ENCODE assay signal across 28 cellular contexts in genomic region chr7:14786314-14786895, GRCh38.
A peak's percentile ranks its signal among the peaks of the same experiment; 100 is the strongest.
DNase-seq lines count a peak whose midpoint lies in the region; ATAC-seq, FAIRE-seq and TF ChIP-seq lines count a peak whose summit lies in the region.
"Had no signal": no experiment of that assay in that cellular context is flagged by ENCODE, and none has a peak within 500 bp of the region (broad histone marks: within the 10 kb centered on the region; RNA-seq: fewer than 3 reads in every experiment).

No MANE protein-coding gene starts in this region.

- no peak for FAIRE-seq in kidney (lab: Jason Lieb, UNC)
- FAIRE-seq: A549, GM18507, H54 had no signal

- H3K9me2 ChIP-seq in GM23338 (ENCODE audit: insufficient read depth) (no peaks in the 10 kb centered on the region), MM.1S (replicated peaks; ENCODE audit: insufficient read depth, low read length) (no peaks in the 10 kb centered on the region)

- H3K79me2 ChIP-seq in GM23338 (replicated peaks; ENCODE audit: insufficient read depth) (no peaks in the 10 kb centered on the region), MM.1S (ENCODE audit: low read length) (no peaks in the 10 kb centered on the region)

- H3K4me2 ChIP-seq in GM23338 (no peak overlapping the region), MM.1S (ENCODE audit: low read depth, low read length) (no peak overlapping the region)
- H3K4me2 ChIP-seq: A549 had no signal

- no peaks in the 10 kb centered on the region for H3K27me3 ChIP-seq in GM23338 (ENCODE audit: insufficient read depth)
- H3K27me3 ChIP-seq in MM.1S (replicated peaks; ENCODE audit: insufficient read depth, low read length), result no peaks in the 10 kb centered on the region

- H3K4me3 ChIP-seq in GM23338, result no peak overlapping the region
- H3K4me3 ChIP-seq in kidney (ENCODE audit: low read length in 2 of 2), result no peak overlapping the region
- no peak overlapping the region for H3K4me3 ChIP-seq in MM.1S (ENCODE audit: low read length)
- H3K4me3 ChIP-seq: A549, SK-N-MC had no signal

- ATAC-seq in GM23338 (peak; percentile 46; the same call in 2 of the 3 replicates), HG02884 (IDR thresholded peaks at IDR 0.05; ENCODE audit: unreplicated experiment) (no peak), GM21786 (IDR thresholded peaks at IDR 0.05; ENCODE audit: unreplicated experiment) (no peak)
- ATAC-seq in stimulated activated effector memory CD8-positive, alpha-beta T cell treated with anti-CD3 and anti-CD28 coated beads, Interleukin-12 subunit alpha, Interleukin-12 subunit beta, amount 100 ng/mL, for 72 hours, result peak; percentile 26
- ATAC-seq: A549, Panc1 had no signal

- H3K27ac ChIP-seq in GM23338 (ENCODE audit: low read depth), result no peak overlapping the region
- H3K27ac ChIP-seq in caudate nucleus (ENCODE audit: low read depth, low read length), result peak overlapping the region; percentile 6
- no peak overlapping the region for H3K27ac ChIP-seq in kidney (ENCODE audit: low read depth in 2 of 2, low read length in 2 of 2)
- no peak overlapping the region for H3K27ac ChIP-seq in MM.1S (ENCODE audit: low read length)
- H3K27ac ChIP-seq: A549, RWPE1, SK-N-MC had no signal

- H3K36me3 ChIP-seq in GM23338 (ENCODE audit: insufficient read depth) (no peaks in the 10 kb centered on the region), kidney (ENCODE audit: control insufficient read depth in 1 of 2, insufficient read depth in 2 of 2, low read length in 2 of 2) (no peaks in the 10 kb centered on the region), MM.1S (replicated peaks; ENCODE audit: insufficient read depth, low read length) (no peaks in the 10 kb centered on the region)

- H2AFZ ChIP-seq in GM23338 (no peak overlapping the region), MM.1S (ENCODE audit: low read length) (no peak overlapping the region)

- peaks cover 3% of the 10 kb centered on the region; the same call in 1 of the 3 replicates for H3K36me3 Mint-ChIP-seq in GM23338 (ENCODE audit: low read depth)
- no peaks in the 10 kb centered on the region for H3K36me3 Mint-ChIP-seq in stimulated activated effector memory CD8-positive, alpha-beta T cell treated with anti-CD3 and anti-CD28 coated beads, Interleukin-12 subunit alpha, Interleukin-12 subunit beta, amount 100 ng/mL, for 72 hours
- H3K36me3 Mint-ChIP-seq: CD4-positive, alpha-beta memory T cell had no signal

- no peak overlapping the region for H3K4me3 Mint-ChIP-seq in GM23338
- H3K4me3 Mint-ChIP-seq in stimulated activated effector memory CD8-positive, alpha-beta T cell treated with anti-CD3 and anti-CD28 coated beads, Interleukin-12 subunit alpha, Interleukin-12 subunit beta, amount 100 ng/mL, for 72 hours, result no peak overlapping the region
- H3K4me3 Mint-ChIP-seq: CD4-positive, alpha-beta memory T cell had no signal

- TF ChIP-seq CTCF in GM23338 (conservative IDR thresholded peaks at IDR 0.05; ENCODE audit: low read depth in 2 of 2) (no peak), kidney (IDR thresholded peaks at IDR 0.05; ENCODE audit: borderline replicate concordance, extremely low read depth, insufficient read depth) (no peak), MM.1S (IDR thresholded peaks at IDR 0.05; ENCODE audit: low read length) (no peak)

- H3K9ac ChIP-seq in kidney (ENCODE audit: low read length in 2 of 2) (no peak overlapping the region), MM.1S (ENCODE audit: low read length) (no peak overlapping the region)

- H4K20me1 ChIP-seq in GM23338 (replicated peaks; ENCODE audit: insufficient read depth) (no peaks in the 10 kb centered on the region), MM.1S (ENCODE audit: insufficient read depth, low read length) (no peaks in the 10 kb centered on the region)

- peaks cover 5% of the 10 kb centered on the region; the same call in 2 of the 3 replicates for H3K4me1 Mint-ChIP-seq in GM23338
- H3K4me1 Mint-ChIP-seq in stimulated activated effector memory CD8-positive, alpha-beta T cell treated with anti-CD3 and anti-CD28 coated beads, Interleukin-12 subunit alpha, Interleukin-12 subunit beta, amount 100 ng/mL, for 72 hours, result no peaks in the 10 kb centered on the region
- H3K4me1 Mint-ChIP-seq: CD4-positive, alpha-beta memory T cell had no signal

- H3K4me1 ChIP-seq in GM23338 (ENCODE audit: insufficient read depth) (no peaks in the 10 kb centered on the region), kidney (ENCODE audit: control insufficient read depth in 1 of 2, insufficient read depth in 1 of 2, low read depth in 1 of 2, low read length in 2 of 2) (no peaks in the 10 kb centered on the region), MM.1S (ENCODE audit: low read length) (no peaks in the 10 kb centered on the region)
- H3K4me1 ChIP-seq: A549 had no signal

- H3K27ac Mint-ChIP-seq in GM23338, result no peak overlapping the region
- H3K27ac Mint-ChIP-seq in stimulated activated effector memory CD8-positive, alpha-beta T cell treated with anti-CD3 and anti-CD28 coated beads, Interleukin-12 subunit alpha, Interleukin-12 subunit beta, amount 100 ng/mL, for 72 hours, result no peak overlapping the region
- H3K27ac Mint-ChIP-seq: CD4-positive, alpha-beta memory T cell had no signal

- H3K9me3 ChIP-seq in kidney (ENCODE audit: control insufficient read depth in 1 of 2, low read length in 2 of 2), result no peaks in the 10 kb centered on the region
- no peaks in the 10 kb centered on the region for H3K9me3 ChIP-seq in MM.1S (replicated peaks; ENCODE audit: insufficient read depth, low read length)
- H3K9me3 ChIP-seq: A549 had no signal

- DNase-seq in GM23338 (ENCODE audit: low spot score), result no peak
- peak in 1 of 61 donors; percentile 17 for DNase-seq in caudate nucleus (lab: John Stamatoyannopoulos, UW)
- peak; percentile 58 for DNase-seq in kidney
- DNase-seq in stimulated activated effector memory CD8-positive, alpha-beta T cell treated with anti-CD3 and anti-CD28 coated beads, Interleukin-12 subunit alpha, Interleukin-12 subunit beta, amount 100 ng/mL, for 72 hours (ENCODE audit: low spot score in 2 of 2), result no peak
- DNase-seq in cerebellum (ENCODE audit: low spot score), result no peak
- no peak for DNase-seq in MM.1S
- DNase-seq: AML-193; C1 segment of cervical spinal cord; CD4-positive, alpha-beta memory T cell; COR-L47; DMS53; KG1; NCI-H1048; NCI-H1417 treated with DMSO at 0.1 percent for 48 hours; NCI-H1694 treated with DMSO at 0.1 percent for 48 hours; NCI-H2081; NCI-H2227 treated with DMSO at 0.1 percent for 48 hours; NCI-H510A; NCI-H69; SIG-M5 had no signal

- H3F3A ChIP-seq in GM23338 (replicated peaks; ENCODE audit: low read depth) (no peaks in the 10 kb centered on the region), MM.1S (ENCODE audit: insufficient read depth, low read length) (no peaks in the 10 kb centered on the region)

- intact Hi-C loops in kidney (cut with DNase I), result no loop called here

- no peaks in the 10 kb centered on the region for H3K9me3 Mint-ChIP-seq in GM23338
- no peaks in the 10 kb centered on the region for H3K9me3 Mint-ChIP-seq in stimulated activated effector memory CD8-positive, alpha-beta T cell treated with anti-CD3 and anti-CD28 coated beads, Interleukin-12 subunit alpha, Interleukin-12 subunit beta, amount 100 ng/mL, for 72 hours

- H3K27me3 Mint-ChIP-seq in GM23338 (ENCODE audit: insufficient read depth, low read depth, poor library complexity), result no peaks in the 10 kb centered on the region
- H3K27me3 Mint-ChIP-seq: CD4-positive, alpha-beta memory T cell had no signal

TF ChIP-seq in GM23338, 12 proteins besides CTCF, POLR2A, EP300 and RAD21 (continues in another document):
- TF ChIP-seq JUNB (IDR thresholded peaks at IDR 0.05; ENCODE audit: unreplicated experiment), result no peak
- no peak for TF ChIP-seq NANOG (IDR thresholded peaks at IDR 0.05; ENCODE audit: borderline replicate concordance)

Comparison
In these comparisons a context has a peak if more than half of its experiments do, and no peak if none do; other contexts are left out.
1. ATAC-seq: peak in GM23338 (single experiment) and stimulated activated effector memory CD8-positive, alpha-beta T cell treated with anti-CD3 and anti-CD28 coated beads, Interleukin-12 subunit alpha, Interleukin-12 subunit beta, amount 100 ng/mL, for 72 hours (single experiment); none in HG02884 (single experiment) and GM21786 (single experiment).